ENCODE assay signal across 16 cellular contexts in the genomic region with DNA sequence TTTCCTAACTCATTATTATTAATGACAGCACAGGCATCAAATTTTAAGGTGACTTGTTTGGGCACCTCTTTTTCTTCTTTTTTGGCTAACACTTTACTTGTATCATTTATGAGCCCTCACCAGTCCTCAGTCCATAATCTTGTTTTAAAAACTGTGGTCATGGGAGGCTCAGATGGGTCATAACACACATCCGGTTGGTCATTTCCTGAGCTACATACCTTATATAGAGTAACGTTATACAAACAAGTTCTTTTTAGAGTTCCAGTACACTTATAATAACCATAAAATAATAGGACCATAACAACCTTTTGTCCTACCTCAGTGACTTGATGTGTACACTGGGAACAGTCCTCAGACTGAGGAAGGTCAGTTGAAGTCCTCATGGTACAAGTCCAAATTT. TPM values are rescaled to one million over a fixed set of nuclear protein-coding genes. Genes with fewer than 3 reads are reported as not detected.
"Had no signal": no experiment of that assay in that cellular context is flagged by ENCODE, and none has a peak within 500 bp of the region (broad histone marks: within the 10 kb centered on the region; RNA-seq: fewer than 3 reads in every experiment).

No MANE protein-coding gene starts in this region.

- ATAC-seq: left colon; left ventricle myocardium superior; naive thymus-derived CD4-positive, alpha-beta T cell; psoas muscle; right lobe of liver; stimulated activated effector memory CD8-positive, alpha-beta T cell treated with anti-CD3 and anti-CD28 coated beads, Interleukin-12 subunit alpha, Interleukin-12 subunit beta, amount 100 ng/mL, for 72 hours had no signal

- DNase-seq: effector memory CD4-positive, alpha-beta T cell; esophagus squamous epithelium; foreskin melanocyte; head of caudate nucleus; left colon; left ventricle myocardium superior; mammary epithelial cell; naive thymus-derived CD4-positive, alpha-beta T cell; nephron progenitor cell; psoas muscle; retina; right lobe of liver; stimulated activated CD4-positive, alpha-beta T cell treated with anti-CD3 and anti-CD28 coated beads, Interleukin-4, amount 100 ng/mL, for 1 hour; stimulated activated CD8-positive, alpha-beta memory T cell treated with anti-CD3 and anti-CD28 coated beads, Interleukin-4, amount 100 ng/mL, for 48 hours; testis had no signal

RNA-seq across cellular contexts. Expression of a gene that starts 21.1 kb away (rescaled TPM):
- polyA plus RNA-seq: naive thymus-derived CD4-positive, alpha-beta T cell had no signal
